20 cellular contexts compared by ENCODE assay signal in genomic region chr5:139282195-139282557, GRCh38. TPM values are rescaled to one million over a fixed set of nuclear protein-coding genes. Genes with fewer than 3 reads are reported as not detected.
DNase-seq lines count a peak whose midpoint lies in the region; ATAC-seq, FAIRE-seq and TF ChIP-seq lines count a peak whose summit lies in the region.
"Had no signal": no experiment of that assay in that cellular context is flagged by ENCODE, and none has a peak within 500 bp of the region (broad histone marks: within the 10 kb centered on the region; RNA-seq: fewer than 3 reads in every experiment).

No MANE protein-coding gene starts in this region.

- H3K4me3 ChIP-seq in A549 (no peak overlapping the region), HCT116 (replicated peaks in 1 of 2; ENCODE audit: low read depth in 1 of 2, low read length in 2 of 2) (no peak overlapping the region)
- H3K4me3 ChIP-seq: lung, vagina had no signal

- RAD21 ChIA-PET in HCT116 (lab: Charles Lee; ENCODE audit: low non-redundant PET in 1 of 2, low total read pairs in 2 of 2, uncharacterized antibody in 2 of 2, unreplicated experiment in 2 of 2), result no interaction called here

- BruUV-seq in HCT116 (replicated peaks; lab: Mats Ljungman, UMichigan), result TSS peak; percentile 0

- peaks cover 62 to 83% of the 10 kb centered on the region in 2 experiments for H3K36me3 ChIP-seq in HCT116 (ENCODE audit: control insufficient read depth in 1 of 2, insufficient read depth in 2 of 2, low read length in 2 of 2)

- peaks cover 16% of the 10 kb centered on the region for H3K4me1 Mint-ChIP-seq in stimulated activated effector memory CD8-positive, alpha-beta T cell treated with anti-CD3 and anti-CD28 coated beads, Interleukin-12 subunit alpha, Interleukin-12 subunit beta, amount 100 ng/mL, for 72 hours
- H3K4me1 Mint-ChIP-seq: natural killer cell had no signal

- H3K36me3 Mint-ChIP-seq in stimulated activated effector memory CD8-positive, alpha-beta T cell treated with anti-CD3 and anti-CD28 coated beads, Interleukin-12 subunit alpha, Interleukin-12 subunit beta, amount 100 ng/mL, for 72 hours, result peaks cover 100% of the 10 kb centered on the region
- H3K36me3 Mint-ChIP-seq: natural killer cell had no signal

- H3K4me2 ChIP-seq in A549 (no peak overlapping the region; the same call in 2 of the 3 replicates), HCT116 (ENCODE audit: low read length) (peak overlapping the region; percentile 5; the same call in 1 of the 2 replicates)

- no peak for TF ChIP-seq CTCF in A549 (IDR thresholded peaks at IDR 0.05)
- no peak for TF ChIP-seq CTCF in HCT116 (IDR thresholded peaks at IDR 0.05 in 2 of 3, conservative IDR thresholded peaks at IDR 0.05 in 1 of 3; ENCODE audit: borderline replicate concordance in 1 of 3, insufficient read depth in 1 of 3, low read depth in 2 of 3, low read length in 2 of 3)
- TF ChIP-seq CTCF in VCaP (conservative IDR thresholded peaks at IDR 0.05), result no peak

- no peak for ATAC-seq in A549
- ATAC-seq in HCT116, result no peak
- no peak for ATAC-seq in stimulated activated effector memory CD8-positive, alpha-beta T cell treated with anti-CD3 and anti-CD28 coated beads, Interleukin-12 subunit alpha, Interleukin-12 subunit beta, amount 100 ng/mL, for 72 hours
- ATAC-seq: activated T-helper 17 cell treated with anti-CD3 and anti-CD28 coated beads, Interleukin-2, amount 50 U/mL, for 72 hours; natural killer cell; Panc1 had no signal

- POLR2A ChIA-PET in A549 (lab: Yijun Ruan, JAX), result interaction anchor here (2.8 kb wide), 1 partner anchor 11 kb away, joined by 9 read pairs; the partner anchor contains the start of gene MATR3
- POLR2A ChIA-PET in HCT116 (lab: Charles Lee), result no interaction called here

- H3K4me1 ChIP-seq in A549 (peaks cover 51% of the 10 kb centered on the region), HCT116 (ENCODE audit: control insufficient read depth in 1 of 2, insufficient read depth in 2 of 2, low read length in 2 of 2) (peaks cover 2 to 23% of the 10 kb centered on the region in 2 experiments; a peak in 3 of 4 replicates)

- H3K9me2 ChIP-seq in HCT116 (ENCODE audit: insufficient read depth), result no peaks in the 10 kb centered on the region

- H3K9me3 Mint-ChIP-seq in stimulated activated effector memory CD8-positive, alpha-beta T cell treated with anti-CD3 and anti-CD28 coated beads, Interleukin-12 subunit alpha, Interleukin-12 subunit beta, amount 100 ng/mL, for 72 hours, result no peaks in the 10 kb centered on the region
- H3K9me3 Mint-ChIP-seq: activated CD4-positive, alpha-beta memory T cell treated with anti-CD3 and anti-CD28 coated beads, Interleukin-2, amount 10 ng/mL, durations not matched to agents 7 days and 5 days; activated T-helper 17 cell treated with anti-CD3 and anti-CD28 coated beads, Interleukin-2, amount 50 U/mL, for 72 hours; dendritic cell treated with granulocyte-macrophage colony-stimulating factor and Interleukin-4, amounts not matched to agents 40 ng/mL and 50 ng/mL, for 4 days; natural killer cell had no signal

- no peak for TF ChIP-seq EP300 in A549 (IDR thresholded peaks at IDR 0.05)

- CTCF ChIA-PET in A549 (lab: Yijun Ruan, JAX) (no interaction called here), HCT116 (lab: Charles Lee) (no interaction called here)

- H3K27me3 ChIP-seq in HCT116 (ENCODE audit: insufficient read depth, low read length), result no peaks in the 10 kb centered on the region
- H3K27me3 ChIP-seq: vagina had no signal

- H3K27ac ChIP-seq in A549 (no peak overlapping the region), HCT116 (ENCODE audit: low read depth, low read length) (no peak overlapping the region), VCaP (peak overlapping the region; percentile 25; the same call in 1 of the 2 replicates)
- H3K27ac ChIP-seq: vagina had no signal

- H3K9ac ChIP-seq in HCT116 (ENCODE audit: low read length), result 0 out of 2 replicates have a peak overlapping the region, but pooled peaks have one; percentile 4

- FAIRE-seq in A549 (lab: Jason Lieb, UNC), result no peak

- DNase-seq in A549 (ENCODE audit: low read depth in 1 of 2, low spot score in 1 of 2) (no peak), HCT116 (ENCODE audit: low read depth, low spot score) (no peak), fibroblast of peridontal ligament (ENCODE audit: extremely low read depth) (peak; percentile 48), NCI-H774 (lab: John Stamatoyannopoulos, UW) (no peak), NCI-H2196 (lab: John Stamatoyannopoulos, UW; ENCODE audit: unreplicated experiment) (no peak)
- DNase-seq in stimulated activated effector memory CD8-positive, alpha-beta T cell treated with anti-CD3 and anti-CD28 coated beads, Interleukin-12 subunit alpha, Interleukin-12 subunit beta, amount 100 ng/mL, for 72 hours (ENCODE audit: low spot score in 2 of 2), result no peak
- no peak for DNase-seq in activated CD4-positive, alpha-beta T cell treated with anti-CD3 and anti-CD28 coated beads, Interleukin-2, amount 50 U/mL, for 4 hours
- DNase-seq: activated CD4-positive, alpha-beta memory T cell treated with anti-CD3 and anti-CD28 coated beads, Interleukin-2, amount 10 ng/mL, durations not matched to agents 7 days and 5 days; anterior cingulate cortex; Caco-2; foreskin melanocyte; natural killer cell; NCI-H2029; stimulated activated CD4-positive, alpha-beta T cell treated with anti-CD3 and anti-CD28 coated beads, Interleukin-15, amount 100 ng/mL, for 24 hours had no signal

- no peak overlapping the region for H2AFZ ChIP-seq in HCT116 (ENCODE audit: low read depth, low read length, poor library complexity, severe bottlenecking)

- H3K27ac Mint-ChIP-seq in stimulated activated effector memory CD8-positive, alpha-beta T cell treated with anti-CD3 and anti-CD28 coated beads, Interleukin-12 subunit alpha, Interleukin-12 subunit beta, amount 100 ng/mL, for 72 hours, result no peak overlapping the region
- H3K27ac Mint-ChIP-seq: activated T-helper 17 cell treated with anti-CD3 and anti-CD28 coated beads, Interleukin-2, amount 50 U/mL, for 72 hours; dendritic cell treated with granulocyte-macrophage colony-stimulating factor and Interleukin-4, amounts not matched to agents 40 ng/mL and 50 ng/mL, for 4 days; natural killer cell had no signal

- peaks cover 75% of the 10 kb centered on the region for H3K79me2 ChIP-seq in HCT116 (ENCODE audit: insufficient read depth, low read length)

- no peak overlapping the region for H3K4me3 Mint-ChIP-seq in stimulated activated effector memory CD8-positive, alpha-beta T cell treated with anti-CD3 and anti-CD28 coated beads, Interleukin-12 subunit alpha, Interleukin-12 subunit beta, amount 100 ng/mL, for 72 hours
- H3K4me3 Mint-ChIP-seq: activated CD4-positive, alpha-beta memory T cell treated with anti-CD3 and anti-CD28 coated beads, Interleukin-2, amount 10 ng/mL, durations not matched to agents 7 days and 5 days; activated T-helper 17 cell treated with anti-CD3 and anti-CD28 coated beads, Interleukin-2, amount 50 U/mL, for 72 hours; dendritic cell treated with granulocyte-macrophage colony-stimulating factor and Interleukin-4, amounts not matched to agents 40 ng/mL and 50 ng/mL, for 4 days; natural killer cell had no signal

- no peak for TF ChIP-seq POLR2A in A549 (IDR thresholded peaks at IDR 0.05; ENCODE audit: low read length)
- TF ChIP-seq POLR2A in HCT116 (IDR thresholded peaks at IDR 0.05; ENCODE audit: borderline replicate concordance, extremely low read depth, insufficient read depth, insufficient read length), result no peak

- intact Hi-C loops in HCT116 (cut with micrococcal nuclease), result no loop called here

- no peaks in the 10 kb centered on the region for H3K9me3 ChIP-seq in A549
- H3K9me3 ChIP-seq in HCT116 (ENCODE audit: control insufficient read depth in 1 of 2, insufficient read depth in 1 of 2, low read depth in 1 of 2, low read length in 2 of 2), result no peaks in the 10 kb centered on the region
- H3K9me3 ChIP-seq: Caco-2, vagina had no signal

- no peak for TF ChIP-seq RAD21 in A549 (conservative IDR thresholded peaks at IDR 0.05 in 1 of 2, IDR thresholded peaks at IDR 0.05 in 1 of 2)
- TF ChIP-seq RAD21 in HCT116 (IDR thresholded peaks at IDR 0.05; ENCODE audit: low read depth), result no peak

- H4K20me1 ChIP-seq in HCT116 (ENCODE audit: insufficient read depth), result peaks cover 60% of the 10 kb centered on the region; the same call in 1 of the 2 replicates

TF ChIP-seq in A549, 52 proteins besides CTCF, POLR2A, EP300 and RAD21:
- TF ChIP-seq FOSL2 (IDR thresholded peaks at IDR 0.05), result no peak
- peak; percentile 71; the same call in 1 of the 2 replicates for TF ChIP-seq FOSL2 (CRISPR knock-in tag; IDR thresholded peaks at IDR 0.05)
- no peak for TF ChIP-seq SMC3 (IDR thresholded peaks at IDR 0.05)

TF ChIP-seq in HCT116, 20 proteins besides CTCF, POLR2A, EP300 and RAD21:
- TF ChIP-seq CEBPB (IDR thresholded peaks at IDR 0.05; ENCODE audit: low read depth) (no peak), CBX3 (IDR thresholded peaks at IDR 0.05; ENCODE audit: low read depth) (no peak)

RNA-seq across cellular contexts. Expression of gene MATR3, which starts 11.4 kb away (rescaled TPM):
- polyA plus RNA-seq in A549 (2011; rRNA removed) (157 and 178 TPM in 2 replicates), A549 (2017; fragmentation: RNase III; extraction: RNeasy Plus Mini Kit Qiagen cat#74134 plus additional on column Dnase treatment) (181 to 189 TPM (median 187 TPM) in 3 replicates)
- 30.2 and 39.2 TPM in 2 replicates for polyA plus RNA-seq in A549 (2012; cell fraction: cytosol; rRNA removed)
- polyA plus RNA-seq in A549 (2012; cell fraction: nucleus; rRNA removed), result 40.1 and 59.7 TPM in 2 replicates
- polyA minus RNA-seq in A549 (2011; rRNA and poly(A)+ RNA removed), result 175 and 206 TPM in 2 replicates
- total RNA-seq in HCT116 (2021; ENCODE audit: unreplicated experiment), result 123 TPM
- polyA plus RNA-seq in HCT116 (2012), result 64.6 and 94.3 TPM in 2 replicates

RNA-seq across cellular contexts. Expression of gene PAIP2, which starts 59.5 kb away (rescaled TPM):
- 91.4 and 128 TPM in 2 replicates for polyA plus RNA-seq in A549 (2011; rRNA removed)
- 47.4 and 63.5 TPM in 2 replicates for polyA plus RNA-seq in A549 (2012; cell fraction: cytosol; rRNA removed)
- polyA plus RNA-seq in A549 (2012; cell fraction: nucleus; rRNA removed), result 14.1 and 18.3 TPM in 2 replicates
- 95.3 to 109 TPM (median 98.2 TPM) in 3 replicates for polyA plus RNA-seq in A549 (2017; fragmentation: RNase III; extraction: RNeasy Plus Mini Kit Qiagen cat#74134 plus additional on column Dnase treatment)
- polyA minus RNA-seq in A549 (2011; rRNA and poly(A)+ RNA removed), result 21.7 and 22.6 TPM in 2 replicates
- total RNA-seq in HCT116 (2021; ENCODE audit: unreplicated experiment), result 108 TPM
- 84.6 and 88.0 TPM in 2 replicates for polyA plus RNA-seq in HCT116 (2012)
